31 cellular contexts compared by ENCODE assay signal in genomic region chr10:9126728-9127127, GRCh38.
"Had no signal": no experiment of that assay in that cellular context is flagged by ENCODE, and none has a peak within 500 bp of the region (broad histone marks: within the 10 kb centered on the region; RNA-seq: fewer than 3 reads in every experiment).

No MANE protein-coding gene starts in this region.

- DNase-seq: KBM-7, NCI-H1048, NCI-H1092 treated with DMSO at 0.1 percent for 48 hours, NCI-H1105 treated with DMSO at 0.1 percent for 48 hours, NCI-H1417, NCI-H1436, NCI-H146, NCI-H1694, NCI-H187, NCI-H1930, NCI-H2029 treated with DMSO at 0.1 percent for 48 hours, NCI-H2081 treated with DMSO at 0.1 percent for 48 hours, NCI-H2107, NCI-H2171, NCI-H226, NCI-H446 treated with DMSO at 0.1 percent for 48 hours, NCI-H510A, NCI-H526, NCI-H69, NCI-H748 treated with DMSO at 0.1 percent for 48 hours, NCI-H82, PC-9, SHP77, SIG-M5, SJCRH30 had no signal

- ATAC-seq: Panc1, Right ventricle myocardium inferior, SK-N-SH treated with all-trans-retinoic acid at 6 μM for 48 hours had no signal

- H3K27ac ChIP-seq: PC-9, RWPE1, SJCRH30, SK-N-MC had no signal

- H3K4me3 ChIP-seq: PC-9, SJCRH30, SK-N-MC had no signal

- H2AFZ ChIP-seq: PC-9 had no signal

- H3K27me3 ChIP-seq: SJCRH30 had no signal

- H3K4me2 ChIP-seq: PC-9 had no signal

- H3K9me3 ChIP-seq: SJCRH30 had no signal

- H3K36me3 ChIP-seq: SJCRH30 had no signal

- H3K4me1 ChIP-seq: SJCRH30 had no signal

- FAIRE-seq: RCC 7860 had no signal
